ENCODE assay signal across 19 cellular contexts in the genomic region with DNA sequence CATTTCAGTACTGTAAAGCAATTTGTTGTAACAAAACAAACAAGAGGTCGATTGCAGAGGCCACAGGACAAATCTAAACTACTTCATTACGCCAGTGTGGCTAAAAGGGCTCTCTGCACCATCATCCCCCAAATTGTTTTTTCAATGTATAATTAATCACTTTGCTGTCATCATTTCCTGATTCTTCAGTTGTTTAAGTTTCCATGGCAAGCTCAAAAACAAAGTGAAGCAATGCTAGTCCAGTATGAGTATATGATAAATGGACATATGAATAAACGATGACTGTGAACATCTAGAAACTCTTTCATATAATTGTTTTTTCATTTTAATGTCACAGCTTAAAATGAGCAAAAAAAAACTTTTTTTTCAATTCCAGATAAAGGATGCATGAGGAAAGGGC.
A peak's percentile ranks its signal among the peaks of the same experiment; 100 is the strongest.
DNase-seq lines count a peak whose midpoint lies in the region; ATAC-seq, FAIRE-seq and TF ChIP-seq lines count a peak whose summit lies in the region.
"Had no signal": no experiment of that assay in that cellular context is flagged by ENCODE, and none has a peak within 500 bp of the region (broad histone marks: within the 10 kb centered on the region; RNA-seq: fewer than 3 reads in every experiment).

No MANE protein-coding gene starts in this region.

- no TSS peak for BruUV-seq in Caco-2 (replicated peaks; lab: Mats Ljungman, UMichigan)

- CTCF ChIA-PET in A549 (lab: Yijun Ruan, JAX) = no interaction called here
- CTCF ChIA-PET in Caco-2 (lab: Charles Lee) = no interaction called here

- ATAC-seq in A549 = no peak
- no peak for ATAC-seq in GM18520 (IDR thresholded peaks at IDR 0.05; ENCODE audit: unreplicated experiment)
- ATAC-seq: Right ventricle myocardium inferior had no signal

- no peaks in the 10 kb centered on the region for H3K9me3 Mint-ChIP-seq in Caco-2 (ENCODE audit: unreplicated experiment)

- TF ChIP-seq CTCF in A549 (IDR thresholded peaks at IDR 0.05) (no peak), bronchial epithelial cell (IDR thresholded peaks at IDR 0.05; ENCODE audit: insufficient read depth, low read length, severe bottlenecking) (no peak), fibroblast of the aortic adventitia (IDR thresholded peaks at IDR 0.05; ENCODE audit: insufficient read depth, low read length) (no peak), Caco-2 (IDR thresholded peaks at IDR 0.05; ENCODE audit: insufficient read depth in 1 of 2, low read depth in 1 of 2, low read length in 1 of 2, severe bottlenecking in 1 of 2, unreplicated experiment in 1 of 2) (no peak)

- 2% methylated on average over 3 of the region's 3 CpGs for WGBS in A549 (ENCODE audit: missing lambda C conversion rate)

- H3K4me1 ChIP-seq in A549 (no peaks in the 10 kb centered on the region), Caco-2 (no peaks in the 10 kb centered on the region)
- H3K4me1 ChIP-seq: BE2C had no signal

- TF ChIP-seq EP300 in A549 (IDR thresholded peaks at IDR 0.05) = no peak

- no peak overlapping the region for H3K4me3 Mint-ChIP-seq in Caco-2 (ENCODE audit: unreplicated experiment)

- H3K27me3 ChIP-seq in bronchial epithelial cell (ENCODE audit: control insufficient read depth, insufficient read depth, low read length) = no peaks in the 10 kb centered on the region
- no peaks in the 10 kb centered on the region for H3K27me3 ChIP-seq in Caco-2 (replicated peaks; ENCODE audit: control insufficient read depth, insufficient read depth, low read length)
- H3K27me3 ChIP-seq: BE2C had no signal

- TF ChIP-seq RAD21 in A549 (conservative IDR thresholded peaks at IDR 0.05 in 1 of 2, IDR thresholded peaks at IDR 0.05 in 1 of 2) = no peak

- no peak overlapping the region for H3K4me3 ChIP-seq in A549
- H3K4me3 ChIP-seq in bronchial epithelial cell (ENCODE audit: low read depth, low read length) = no peak overlapping the region
- H3K4me3 ChIP-seq in fibroblast of the aortic adventitia (ENCODE audit: low read depth, low read length) = no peak overlapping the region
- H3K4me3 ChIP-seq in Caco-2 (ENCODE audit: low read depth, low read length) = no peak overlapping the region

- intact Hi-C loops in Caco-2 (cut with micrococcal nuclease; ENCODE audit: unreplicated experiment) = no loop called here

- H3K27me3 Mint-ChIP-seq in Caco-2 (ENCODE audit: insufficient read depth, unreplicated experiment) = no peaks in the 10 kb centered on the region

- no peak for TF ChIP-seq POLR2A in A549 (IDR thresholded peaks at IDR 0.05; ENCODE audit: low read length)

- H3K36me3 Mint-ChIP-seq in Caco-2 (ENCODE audit: insufficient read depth, unreplicated experiment) = no peaks in the 10 kb centered on the region

- H3K9me3 ChIP-seq in A549 (no peaks in the 10 kb centered on the region), Caco-2 (no peaks in the 10 kb centered on the region)
- H3K9me3 ChIP-seq: BE2C had no signal

- no peak overlapping the region for H3K27ac Mint-ChIP-seq in Caco-2 (ENCODE audit: unreplicated experiment)

- FAIRE-seq in A549 (lab: Jason Lieb, UNC) (peak; percentile 88), bronchial epithelial cell (lab: Jason Lieb, UNC) (no peak)
- FAIRE-seq: A204.1, GM12891, H1 had no signal

- POLR2A ChIA-PET in A549 (lab: Yijun Ruan, JAX) = no interaction called here
- POLR2A ChIA-PET in Caco-2 (lab: Charles Lee) = no interaction called here

- no peak overlapping the region for H3K4me2 ChIP-seq in A549

- H3K27ac ChIP-seq in A549 = no peak overlapping the region

- no peaks in the 10 kb centered on the region for H3K4me1 Mint-ChIP-seq in Caco-2 (ENCODE audit: low read depth, unreplicated experiment)

- no peak for DNase-seq in A549 (ENCODE audit: low read depth in 1 of 2, low spot score in 1 of 2)
- peak; percentile 55 for DNase-seq in HCEC 1CT
- peak; percentile 8 for DNase-seq in bronchial epithelial cell (ENCODE audit: low read depth)
- peak; percentile 35 for DNase-seq in fibroblast of the aortic adventitia (ENCODE audit: low read depth)
- DNase-seq in Caco-2 = no peak
- DNase-seq in SHP77 treated with DMSO at 0.1 percent for 48 hours (lab: John Stamatoyannopoulos, UW) = no peak
- DNase-seq: BE2C, DND-41, NCI-H1105, NCI-H2029 treated with DMSO at 0.1 percent for 48 hours, NCI-H345, NCI-H524 treated with DMSO at 0.1 percent for 48 hours, NCI-H82, OCI-M1 had no signal

- H3K36me3 ChIP-seq in bronchial epithelial cell (ENCODE audit: control insufficient read depth, insufficient read depth, low read length) = no peaks in the 10 kb centered on the region
- H3K36me3 ChIP-seq in Caco-2 (ENCODE audit: control insufficient read depth, insufficient read depth, low read length) = no peaks in the 10 kb centered on the region
- H3K36me3 ChIP-seq: BE2C had no signal

TF ChIP-seq in A549, 52 proteins besides CTCF, POLR2A, EP300 and RAD21:
- TF ChIP-seq HDAC2 (IDR thresholded peaks at IDR 0.05) (no peak), HEYL (CRISPR knock-in tag; IDR thresholded peaks at IDR 0.05) (no peak), FOXS1 (CRISPR knock-in tag; IDR thresholded peaks at IDR 0.05) (no peak)

Comparison
In these comparisons a context has a peak if more than half of its experiments do, and no peak if none do; other contexts are left out.
1. DNase-seq: peak in HCEC 1CT (single experiment), bronchial epithelial cell (single experiment) and fibroblast of the aortic adventitia (single experiment); none in A549 (0 of 2), Caco-2 (0 of 2) and SHP77 treated with DMSO at 0.1 percent for 48 hours (single experiment).